In genomic region chr5:160249570-160249969, GRCh38 we compare ENCODE assay signal across 14 cellular contexts. TPM values are rescaled to one million over a fixed set of nuclear protein-coding genes. Genes with fewer than 3 reads are reported as not detected.
"Had no signal": no experiment of that assay in that cellular context is flagged by ENCODE, and none has a peak within 500 bp of the region (broad histone marks: within the 10 kb centered on the region; RNA-seq: fewer than 3 reads in every experiment).

No MANE protein-coding gene starts in this region.

RNA-seq across cellular contexts. Expression of gene FABP6, which starts 20.3 kb away (rescaled TPM):
- total RNA-seq: activated B cell treated with CpG ODN at 0.5 μM for 24 hours; activated CD4-positive, alpha-beta memory T cell treated with anti-CD3 and anti-CD28 coated beads for 36 hours; activated CD4-positive, alpha-beta memory T cell treated with anti-CD3 and anti-CD28 coated beads, Interleukin-2, amount 10 ng/mL, durations not matched to agents 7 days and 5 days; activated CD4-positive, alpha-beta T cell treated with anti-CD3 and anti-CD28 coated beads for 36 hours; activated CD4-positive, alpha-beta T cell treated with anti-CD3 and anti-CD28 coated beads, Interleukin-2, amount 10 ng/mL, durations not matched to agents 24 days and 14 days; activated CD4-positive, alpha-beta T cell treated with anti-CD3 and anti-CD28 coated beads, Interleukin-2, amount 10 ng/mL, durations not matched to agents 7 days and 5 days; activated CD8-positive, alpha-beta memory T cell treated with anti-CD3 and anti-CD28 coated beads for 36 hours; activated CD8-positive, alpha-beta memory T cell treated with anti-CD3 and anti-CD28 coated beads, Interleukin-2, amount 10 ng/mL, durations not matched to agents 7 days and 5 days; activated CD8-positive, alpha-beta T cell treated with anti-CD3 and anti-CD28 coated beads for 36 hours; activated CD8-positive, alpha-beta T cell treated with anti-CD3 and anti-CD28 coated beads, Interleukin-2, amount 10 ng/mL, durations not matched to agents 7 days and 5 days; T-cell; T-helper 1 cell treated with Interleukin-12 subunit alpha and Interleukin-12 subunit beta and Interleukin-4 antibody, amounts not matched to agents 30 ng/mL and 1 ng/mL, for 36 hours; T-helper 17 cell; T-helper 2 cell treated with Interferon-gamma antibody and Interleukin-4, amounts not matched to agents 100 ng/mL and 5 ng/mL, for 36 hours had no signal
